In the genomic region with DNA sequence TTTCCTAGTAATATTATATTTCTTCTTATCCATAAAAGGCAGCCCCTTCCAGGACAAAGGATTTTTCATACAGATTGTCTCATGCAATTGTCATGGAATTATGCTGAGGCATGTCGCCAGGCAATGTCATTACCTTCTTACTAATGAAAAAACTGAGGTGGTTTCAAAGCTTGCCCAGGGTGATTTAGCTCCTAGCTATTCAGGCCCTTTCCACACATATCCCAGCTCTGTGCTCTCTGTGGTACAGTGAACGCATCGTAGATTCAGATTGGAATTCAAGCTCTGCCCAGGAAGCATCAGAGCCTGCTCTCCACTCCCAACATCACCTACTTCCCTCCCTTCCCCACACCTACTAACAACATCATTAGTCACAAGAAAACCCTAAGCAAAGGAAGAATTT, we compare ENCODE assay signal across 13 cellular contexts.
DNase-seq lines count a peak whose midpoint lies in the region; ATAC-seq and TF ChIP-seq lines count a peak whose summit lies in the region.
"Had no signal": no experiment of that assay in that cellular context is flagged by ENCODE, and none has a peak within 500 bp of the region (broad histone marks: within the 10 kb centered on the region; RNA-seq: fewer than 3 reads in every experiment).

No MANE protein-coding gene starts in this region.

- peak overlapping the region; percentile 1 for H3K4me2 ChIP-seq in mammary epithelial cell (ENCODE audit: insufficient read depth, low read depth, low read length)

- no peaks in the 10 kb centered on the region for H4K20me1 ChIP-seq in mammary epithelial cell (ENCODE audit: insufficient read depth, low read length)

- ATAC-seq in GM18519 (IDR thresholded peaks at IDR 0.05; ENCODE audit: low FRiP score, unreplicated experiment) (no peak), HG03280 (IDR thresholded peaks at IDR 0.05; ENCODE audit: unreplicated experiment) (no peak)
- ATAC-seq: natural killer cell treated with Interleukin-12 subunit alpha and Interleukin-12 subunit beta and Interleukin-15 and Interleukin-18, amount 100 ng/mL, for 72 hours had no signal

- dilution Hi-C loops in mammary epithelial cell (cut with HindIII; ENCODE audit: low sequenced_read_pairs) = no loop called here

- H3K4me3 ChIP-seq in left ventricle myocardium inferior (no peak overlapping the region), right atrium auricular region (no peak overlapping the region), mammary epithelial cell (replicated peaks in 1 of 3; ENCODE audit: insufficient read depth in 1 of 3, low read depth in 2 of 3, low read length in 3 of 3) (no peak overlapping the region), vagina (no peak overlapping the region), uterus (no peak overlapping the region)

- peaks cover 13% of the 10 kb centered on the region for H3K79me2 ChIP-seq in mammary epithelial cell (ENCODE audit: insufficient read depth, low read length)

- no peak overlapping the region for H2AFZ ChIP-seq in mammary epithelial cell (ENCODE audit: low read depth, low read length)

- H3K9ac ChIP-seq in mammary epithelial cell (ENCODE audit: insufficient read depth, low read length) = no peak overlapping the region

- no peak for TF ChIP-seq CTCF in left ventricle myocardium inferior (IDR thresholded peaks at IDR 0.05; ENCODE audit: borderline replicate concordance)
- TF ChIP-seq CTCF in right atrium auricular region (IDR thresholded peaks at IDR 0.05) = no peak
- TF ChIP-seq CTCF in mammary epithelial cell (conservative IDR thresholded peaks at IDR 0.05 in 1 of 2, IDR thresholded peaks at IDR 0.05 in 1 of 2; ENCODE audit: extremely low read depth in 1 of 2, insufficient read depth in 1 of 2, low read depth in 1 of 2, low read length in 2 of 2) = no peak
- no peak for TF ChIP-seq CTCF in vagina (IDR thresholded peaks at IDR 0.05)
- TF ChIP-seq CTCF in uterus (IDR thresholded peaks at IDR 0.05) = no peak

- peaks cover 33% of the 10 kb centered on the region for H3K4me1 ChIP-seq in left ventricle myocardium inferior
- H3K4me1 ChIP-seq in right atrium auricular region = peaks cover 0 to 22% of the 10 kb centered on the region in 2 donors
- H3K4me1 ChIP-seq in mammary epithelial cell (ENCODE audit: insufficient read depth, low read length) = peaks cover 19% of the 10 kb centered on the region
- H3K4me1 ChIP-seq in vagina = peaks cover 58% of the 10 kb centered on the region
- peaks cover 0 to 5% of the 10 kb centered on the region in 2 donors for H3K4me1 ChIP-seq in uterus

- H3K27me3 ChIP-seq in left ventricle myocardium inferior (ENCODE audit: low read depth) (no peaks in the 10 kb centered on the region), right atrium auricular region (no peaks in the 10 kb centered on the region), mammary epithelial cell (ENCODE audit: insufficient read depth, low read length) (no peaks in the 10 kb centered on the region), vagina (no peaks in the 10 kb centered on the region), uterus (no peaks in the 10 kb centered on the region)

- 0% methylated on average over 1 of the region's 3 CpGs for WGBS in mammary epithelial cell (ENCODE audit: low coverage, missing lambda C conversion rate)

- no peak for TF ChIP-seq POLR2A in vagina (IDR thresholded peaks at IDR 0.05)
- no peak for TF ChIP-seq POLR2A in uterus (IDR thresholded peaks at IDR 0.05)

- in situ Hi-C loops in mammary epithelial cell (cut with MboI; ENCODE audit: low sequenced_read_pairs in 2 of 2) = no loop called here

- H3K36me3 ChIP-seq in left ventricle myocardium inferior (peaks cover 6% of the 10 kb centered on the region), right atrium auricular region (no peaks in the 10 kb centered on the region), mammary epithelial cell (ENCODE audit: insufficient read depth, low read length) (no peaks in the 10 kb centered on the region), vagina (no peaks in the 10 kb centered on the region), uterus (no peaks in the 10 kb centered on the region)

- CTCF ChIA-PET in mammary epithelial cell (lab: Charles Lee; ENCODE audit: low non-redundant PET) = no interaction called here

- H3K9me3 ChIP-seq in left ventricle myocardium inferior (replicated peaks) (peaks cover 10% of the 10 kb centered on the region), right atrium auricular region (peaks cover 0 to 6% of the 10 kb centered on the region in 2 donors), mammary epithelial cell (replicated peaks; ENCODE audit: insufficient read depth, low read length) (peaks cover 7% of the 10 kb centered on the region), vagina (no peaks in the 10 kb centered on the region), uterus (no peaks in the 10 kb centered on the region)

- DNase-seq in left ventricle myocardium inferior (no peak), right atrium auricular region (ENCODE audit: low spot score) (no peak), mammary epithelial cell (peak; percentile 83), kidney glomerular epithelial cell (lab: John Stamatoyannopoulos, UW) (peak; percentile 94), vagina (ENCODE audit: extremely low spot score in 2 of 2) (peak in 1 of 2 donors; percentile 58), uterus (no peak)
- DNase-seq: activated CD8-positive, alpha-beta memory T cell treated with anti-CD3 and anti-CD28 coated beads for 24 hours; C1 segment of cervical spinal cord; hippocampal formation; NCI-H446 treated with DMSO at 0.1 percent for 48 hours had no signal

- H3K27ac ChIP-seq in left ventricle myocardium inferior (replicated peaks) = peak overlapping the region; percentile 65
- H3K27ac ChIP-seq in right atrium auricular region = no peak overlapping the region
- H3K27ac ChIP-seq in mammary epithelial cell (ENCODE audit: insufficient read depth, low read depth, low read length) = peak overlapping the region; percentile 33
- H3K27ac ChIP-seq in vagina = peak overlapping the region; percentile 49
- H3K27ac ChIP-seq in uterus = peak overlapping the region in 1 of 2 donors; percentile 33

- intact Hi-C loops in left ventricle myocardium inferior (cut with micrococcal nuclease) = no loop called here
- intact Hi-C loops in mammary epithelial cell (cut with micrococcal nuclease) = loop anchor here (1.0 kb wide), 1 partner anchor 59 kb away; no protein-coding TSS in a partner anchor
- intact Hi-C loops in vagina (cut with DNase I) = no loop called here
- intact Hi-C loops in uterus (cut with DNase I; ENCODE audit: low total_unique reads) = no loop called here

- no TSS peak for BruUV-seq in mammary epithelial cell (replicated peaks; lab: Mats Ljungman, UMichigan)

Comparison
In these comparisons a context has a peak if more than half of its experiments do, and no peak if none do; other contexts are left out.
1. H3K27ac ChIP-seq: peak in left ventricle myocardium inferior (single experiment), mammary epithelial cell (single experiment) and vagina (single experiment); none in right atrium auricular region (0 of 2).
2. DNase-seq: peak in mammary epithelial cell (single experiment) and kidney glomerular epithelial cell (single experiment); none in left ventricle myocardium inferior (single experiment), right atrium auricular region (single experiment) and uterus (0 of 2).